ENCODE assay signal across 12 cellular contexts in the genomic region with DNA sequence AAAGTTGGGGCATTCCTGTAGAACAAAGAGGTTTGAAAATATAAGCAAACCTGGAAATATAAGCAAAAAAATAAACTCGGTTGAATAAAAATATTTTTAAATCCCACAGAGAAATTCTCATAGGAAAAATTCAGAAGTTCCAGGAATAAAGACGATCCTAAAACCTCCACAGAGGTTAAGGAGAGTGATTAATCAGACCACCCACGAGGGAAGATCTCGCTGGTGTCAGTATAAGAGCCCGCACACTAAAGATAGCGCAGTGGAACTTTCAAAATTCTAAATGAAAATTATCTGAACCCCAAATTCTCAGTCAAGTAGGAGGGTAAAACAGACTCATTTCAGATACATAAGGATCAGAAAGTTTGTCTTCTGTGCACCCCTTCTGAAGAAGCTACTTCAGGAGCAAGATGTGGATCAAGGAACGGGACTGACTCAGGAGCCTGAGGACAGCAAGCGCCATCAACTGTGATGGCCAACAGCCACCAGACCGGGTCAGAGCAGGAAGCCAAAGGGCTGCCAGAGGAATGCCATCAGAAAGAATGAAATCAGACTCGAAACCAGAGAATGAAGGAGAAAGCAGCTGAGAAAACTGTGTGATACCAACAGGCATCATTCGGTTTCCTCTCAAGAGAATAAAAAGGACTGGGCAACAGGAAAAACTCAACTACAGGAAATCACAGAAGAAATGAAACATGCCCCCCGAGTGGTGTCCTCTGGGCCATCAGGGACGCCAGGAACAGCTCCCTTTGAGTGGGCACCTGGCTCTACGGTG.
DNase-seq lines count a peak whose midpoint lies in the region; ATAC-seq and TF ChIP-seq lines count a peak whose summit lies in the region.
"Had no signal": no experiment of that assay in that cellular context is flagged by ENCODE, and none has a peak within 500 bp of the region (broad histone marks: within the 10 kb centered on the region; RNA-seq: fewer than 3 reads in every experiment).

No MANE protein-coding gene starts in this region.

- peaks cover 16% of the 10 kb centered on the region for H3K36me3 Mint-ChIP-seq in activated CD4-positive, alpha-beta T cell treated with anti-CD3 and anti-CD28 coated beads for 36 hours (ENCODE audit: low read depth)
- H3K36me3 Mint-ChIP-seq: mesothelial cell of epicardium had no signal

- H3K4me3 Mint-ChIP-seq in activated CD4-positive, alpha-beta T cell treated with anti-CD3 and anti-CD28 coated beads for 36 hours: peak overlapping the region; percentile 44
- peak overlapping the region; percentile 62 to 64 for H3K4me3 Mint-ChIP-seq in stimulated activated naive CD8-positive, alpha-beta T cell treated with anti-CD3 and anti-CD28 coated beads, Interleukin-15, amount 100 ng/mL, for 72 hours
- H3K4me3 Mint-ChIP-seq: mesothelial cell of epicardium had no signal

- peak overlapping the region in 58 of 59 donors; percentile 52 to 99 (median 96) for H3K27ac ChIP-seq in dorsolateral prefrontal cortex

- peaks cover 91% of the 10 kb centered on the region for H3K4me1 Mint-ChIP-seq in activated CD4-positive, alpha-beta T cell treated with anti-CD3 and anti-CD28 coated beads for 36 hours
- peaks cover 91% of the 10 kb centered on the region for H3K4me1 Mint-ChIP-seq in stimulated activated naive CD8-positive, alpha-beta T cell treated with anti-CD3 and anti-CD28 coated beads, Interleukin-15, amount 100 ng/mL, for 72 hours

- no peaks in the 10 kb centered on the region for H3K27me3 Mint-ChIP-seq in activated CD4-positive, alpha-beta T cell treated with anti-CD3 and anti-CD28 coated beads for 36 hours
- no peaks in the 10 kb centered on the region for H3K27me3 Mint-ChIP-seq in stimulated activated naive CD8-positive, alpha-beta T cell treated with anti-CD3 and anti-CD28 coated beads, Interleukin-15, amount 100 ng/mL, for 72 hours

- no peak for TF ChIP-seq CTCF in dorsolateral prefrontal cortex (IDR thresholded peaks at IDR 0.05 in 54 of 56, conservative IDR thresholded peaks at IDR 0.05 in 2 of 56; ENCODE audit: low read depth in 1 of 56, partially characterized antibody in 56 of 56)

- no peaks in the 10 kb centered on the region for H3K27me3 ChIP-seq in dorsolateral prefrontal cortex

- H3K27ac Mint-ChIP-seq in activated CD4-positive, alpha-beta T cell treated with anti-CD3 and anti-CD28 coated beads for 36 hours: peak overlapping the region; percentile 92
- peak overlapping the region; percentile 81 to 86 for H3K27ac Mint-ChIP-seq in stimulated activated naive CD8-positive, alpha-beta T cell treated with anti-CD3 and anti-CD28 coated beads, Interleukin-15, amount 100 ng/mL, for 72 hours
- H3K27ac Mint-ChIP-seq: mesothelial cell of epicardium had no signal

- intact Hi-C loops in activated CD4-positive, alpha-beta T cell treated with anti-CD3 and anti-CD28 coated beads for 36 hours (cut with DNase I, micrococcal nuclease): loop anchor here in 1 of 2 experiments (5.0 kb wide), 1 partner anchor 333 kb away; no protein-coding TSS in a partner anchor
- intact Hi-C loops in dorsolateral prefrontal cortex (cut with DNase I): no loop called here

- peak overlapping the region in 16 of 59 donors; percentile 3 to 93 (median 69) for H3K4me3 ChIP-seq in dorsolateral prefrontal cortex

- CTCF ChIA-PET in activated CD4-positive, alpha-beta T cell treated with anti-CD3 and anti-CD28 coated beads for 36 hours (lab: Charles Lee): interaction anchor here (0.7 to 4.0 kb wide), 7 partner anchors 7 to 27 kb away, joined by 3 to 29 read pairs (median 15); no protein-coding TSS in a partner anchor

- no peak for DNase-seq in activated CD4-positive, alpha-beta T cell treated with anti-CD3 and anti-CD28 coated beads for 36 hours
- no peak for DNase-seq in activated CD4-positive, alpha-beta T cell treated with anti-CD3 and anti-CD28 coated beads, Interleukin-2, amount 50 U/mL, for 1 hour
- DNase-seq in RPMI7951 (ENCODE audit: low read depth) (peak; percentile 23), dorsolateral prefrontal cortex (no peak), NCI-H128 (lab: John Stamatoyannopoulos, UW; ENCODE audit: unreplicated experiment) (no peak), SW 1271 (lab: John Stamatoyannopoulos, UW) (no peak)
- DNase-seq in stimulated activated naive CD8-positive, alpha-beta T cell treated with anti-CD3 and anti-CD28 coated beads, Interleukin-15, amount 100 ng/mL, for 72 hours: no peak
- DNase-seq: activated CD4-positive, alpha-beta T cell treated with anti-CD3 and anti-CD28 coated beads for 4 hours; NCI-H1436; PC-3 had no signal

- no peaks in the 10 kb centered on the region for H3K9me3 Mint-ChIP-seq in activated CD4-positive, alpha-beta T cell treated with anti-CD3 and anti-CD28 coated beads for 36 hours (ENCODE audit: low read depth)
- no peaks in the 10 kb centered on the region for H3K9me3 Mint-ChIP-seq in stimulated activated naive CD8-positive, alpha-beta T cell treated with anti-CD3 and anti-CD28 coated beads, Interleukin-15, amount 100 ng/mL, for 72 hours
- H3K9me3 Mint-ChIP-seq: mesothelial cell of epicardium had no signal

- ATAC-seq in activated CD4-positive, alpha-beta T cell treated with anti-CD3 and anti-CD28 coated beads for 36 hours: no peak
- no peak for ATAC-seq in stimulated activated naive CD8-positive, alpha-beta T cell treated with anti-CD3 and anti-CD28 coated beads, Interleukin-15, amount 100 ng/mL, for 72 hours
- ATAC-seq in GM18498 (IDR thresholded peaks at IDR 0.05; ENCODE audit: unreplicated experiment): no peak
- ATAC-seq: PC-3 had no signal

- POLR2A ChIA-PET in activated CD4-positive, alpha-beta T cell treated with anti-CD3 and anti-CD28 coated beads for 36 hours (lab: Charles Lee): interaction anchor here (0.6 to 1.0 kb wide), 2 partner anchors 15 to 33 kb away, joined by 3 read pairs; no protein-coding TSS in a partner anchor
